Comparison of ENCODE assay signal across 32 cellular contexts in genomic region chr9:36876056-36876455, GRCh38.
"Had no signal": no experiment of that assay in that cellular context is flagged by ENCODE, and none has a peak within 500 bp of the region (broad histone marks: within the 10 kb centered on the region; RNA-seq: fewer than 3 reads in every experiment).

No MANE protein-coding gene starts in this region.

- H3K4me1 Mint-ChIP-seq: activated CD4-positive, alpha-beta T cell treated with anti-CD3 and anti-CD28 coated beads for 36 hours; immature natural killer cell had no signal

- H3K4me3 Mint-ChIP-seq: activated CD4-positive, alpha-beta T cell treated with anti-CD3 and anti-CD28 coated beads for 36 hours; activated naive CD8-positive, alpha-beta T cell; activated T-cell treated with anti-CD3 and anti-CD28 coated beads, Interleukin-2, amount 50 U/mL, for 72 hours; naive thymus-derived CD8-positive, alpha-beta T cell; T-helper 17 cell had no signal

- H3K36me3 ChIP-seq: esophagus muscularis mucosa, heart left ventricle, prostate gland, suprapubic skin, tibial artery had no signal

- H3K9me3 Mint-ChIP-seq: activated T-cell treated with anti-CD3 and anti-CD28 coated beads, Interleukin-2, amount 50 U/mL, for 72 hours; immature natural killer cell; naive thymus-derived CD8-positive, alpha-beta T cell had no signal

- H3K36me3 Mint-ChIP-seq: activated naive CD8-positive, alpha-beta T cell; immature natural killer cell; naive thymus-derived CD8-positive, alpha-beta T cell had no signal

- ATAC-seq: activated CD4-positive, alpha-beta T cell treated with anti-CD3 and anti-CD28 coated beads for 36 hours; activated T-cell treated with anti-CD3 and anti-CD28 coated beads, Interleukin-2, amount 50 U/mL, for 72 hours; body of pancreas; foreskin keratinocyte; heart left ventricle; left colon; naive thymus-derived CD8-positive, alpha-beta T cell; sciatic nerve; T-helper 17 cell had no signal

- H3K27me3 Mint-ChIP-seq: activated naive CD8-positive, alpha-beta T cell had no signal

- DNase-seq: activated CD4-positive, alpha-beta T cell treated with anti-CD3 and anti-CD28 coated beads for 36 hours; activated CD4-positive, CD25-positive, alpha-beta regulatory T cell; activated effector memory CD4-positive, alpha-beta T cell treated with Interleukin-2 at 50 U/mL for 16 hours; activated naive CD4-positive, alpha-beta T cell treated with Interleukin-2 at 50 U/mL for 16 hours; activated T-cell treated with anti-CD3 and anti-CD28 coated beads for 4 hours; activated T-cell treated with anti-CD3 and anti-CD28 coated beads, Interleukin-2, amount 50 U/mL, for 72 hours; anterior cingulate cortex; body of pancreas; dermis blood vessel endothelial cell; effector CD4-positive, alpha-beta T cell; foreskin keratinocyte; heart left ventricle; hypothalamus; immature natural killer cell; kidney; left colon; midbrain; retina; small intestine; stimulated activated CD4-positive, alpha-beta T cell treated with anti-CD3 and anti-CD28 coated beads, Interleukin-1b, Interleukin-23, amount 100 ng/mL, for 48 hours; stimulated activated CD4-positive, alpha-beta T cell treated with anti-CD3 and anti-CD28 coated beads, Interleukin-4, amount 100 ng/mL, for 4 hours; stimulated activated CD8-positive, alpha-beta memory T cell treated with anti-CD3 and anti-CD28 coated beads, Interleukin-4, amount 100 ng/mL, for 48 hours; stimulated activated naive CD4-positive, alpha-beta T cell; T-helper 17 cell; T1000; tibial artery had no signal

- H3K27me3 ChIP-seq: body of pancreas had no signal

- H3K4me1 ChIP-seq: body of pancreas, esophagus muscularis mucosa, foreskin keratinocyte, heart left ventricle, prostate gland, suprapubic skin, tibial artery had no signal

- H3K27ac Mint-ChIP-seq: activated CD4-positive, alpha-beta T cell treated with anti-CD3 and anti-CD28 coated beads for 36 hours; activated naive CD8-positive, alpha-beta T cell; activated T-cell treated with anti-CD3 and anti-CD28 coated beads, Interleukin-2, amount 50 U/mL, for 72 hours; immature natural killer cell; T-helper 17 cell had no signal

- H3K9me3 ChIP-seq: body of pancreas, esophagus muscularis mucosa, heart left ventricle, prostate gland, suprapubic skin, tibial artery had no signal

- H3K4me3 ChIP-seq: body of pancreas, esophagus muscularis mucosa, heart left ventricle, prostate gland, suprapubic skin, tibial artery had no signal

- H3K27ac ChIP-seq: body of pancreas, esophagus muscularis mucosa, foreskin keratinocyte, heart left ventricle, prostate gland, suprapubic skin, tibial artery had no signal
